Comparison of ENCODE assay signal across 18 cellular contexts in genomic region chr3:128457918-128458317, GRCh38. TPM values are rescaled to one million over a fixed set of nuclear protein-coding genes. Genes with fewer than 3 reads are reported as not detected.
DNase-seq lines count a peak whose midpoint lies in the region; ATAC-seq, FAIRE-seq and TF ChIP-seq lines count a peak whose summit lies in the region.
"Had no signal": no experiment of that assay in that cellular context is flagged by ENCODE, and none has a peak within 500 bp of the region (broad histone marks: within the 10 kb centered on the region; RNA-seq: fewer than 3 reads in every experiment).

No MANE protein-coding gene starts in this region.

- H3K4me3 Mint-ChIP-seq in neural crest cell = no peak overlapping the region
- H3K4me3 Mint-ChIP-seq in activated T-cell treated with anti-CD3 and anti-CD28 coated beads, Interleukin-2, amount 50 U/mL, for 72 hours = no peak overlapping the region
- H3K4me3 Mint-ChIP-seq: CD8-positive, alpha-beta memory T cell had no signal

- H3K4me1 ChIP-seq in kidney (ENCODE audit: control insufficient read depth in 1 of 2, insufficient read depth in 1 of 2, low read depth in 1 of 2, low read length in 2 of 2) (peaks cover 0 to 2% of the 10 kb centered on the region in 2 donors), uterus (no peaks in the 10 kb centered on the region)
- H3K4me1 ChIP-seq: Caco-2 had no signal

- H3K27ac ChIP-seq in kidney (ENCODE audit: low read depth in 2 of 2, low read length in 2 of 2) (no peak overlapping the region), uterus (no peak overlapping the region)
- H3K27ac ChIP-seq: 22Rv1 had no signal

- peak overlapping the region; percentile 75 for H3K27ac Mint-ChIP-seq in neural crest cell (ENCODE audit: unreplicated experiment)
- H3K27ac Mint-ChIP-seq in activated T-cell treated with anti-CD3 and anti-CD28 coated beads, Interleukin-2, amount 50 U/mL, for 72 hours = no peak overlapping the region
- H3K27ac Mint-ChIP-seq: CD8-positive, alpha-beta memory T cell had no signal

- no peaks in the 10 kb centered on the region for H3K36me3 ChIP-seq in kidney (ENCODE audit: control insufficient read depth in 1 of 2, insufficient read depth in 2 of 2, low read length in 2 of 2)
- no peaks in the 10 kb centered on the region for H3K36me3 ChIP-seq in uterus

- TF ChIP-seq POLR2A in uterus (IDR thresholded peaks at IDR 0.05) = no peak

- ATAC-seq in Right ventricle myocardium superior (ENCODE audit: poor library complexity) = no peak
- no peak for ATAC-seq in left cardiac atrium
- ATAC-seq in activated T-cell treated with anti-CD3 and anti-CD28 coated beads, Interleukin-2, amount 50 U/mL, for 72 hours (replicated peaks in 1 of 2) = no peak
- ATAC-seq: HCT116 had no signal

- intact Hi-C loops in Right ventricle myocardium superior (cut with DNase I) = no loop called here
- intact Hi-C loops in left cardiac atrium (cut with DNase I) = no loop called here
- intact Hi-C loops in kidney (cut with DNase I) = no loop called here
- intact Hi-C loops in uterus (cut with DNase I; ENCODE audit: low total_unique reads) = no loop called here

- peak; percentile 36 for DNase-seq in Right ventricle myocardium superior
- DNase-seq in left cardiac atrium = no peak
- DNase-seq in kidney = peak; percentile 52
- DNase-seq in neural crest cell (ENCODE audit: low read depth, low spot score) = no peak
- no peak for DNase-seq in DMS114 treated with DMSO at 0.1 percent for 48 hours (lab: John Stamatoyannopoulos, UW; ENCODE audit: unreplicated experiment)
- no peak for DNase-seq in activated T-cell treated with anti-CD3 and anti-CD28 coated beads, Interleukin-2, amount 50 U/mL, for 72 hours
- DNase-seq in uterus = no peak
- DNase-seq: Caco-2; CD8-positive, alpha-beta memory T cell; DMS53; GF-D8 had no signal

- H3K36me3 Mint-ChIP-seq in neural crest cell (ENCODE audit: low read depth) = no peaks in the 10 kb centered on the region
- no peaks in the 10 kb centered on the region for H3K36me3 Mint-ChIP-seq in activated T-cell treated with anti-CD3 and anti-CD28 coated beads, Interleukin-2, amount 50 U/mL, for 72 hours (ENCODE audit: insufficient read depth in 2 of 2)
- H3K36me3 Mint-ChIP-seq: CD8-positive, alpha-beta memory T cell had no signal

- H3K4me3 ChIP-seq in kidney (ENCODE audit: low read length in 2 of 2) (no peak overlapping the region), uterus (no peak overlapping the region)

- no peak for TF ChIP-seq CTCF in kidney (IDR thresholded peaks at IDR 0.05; ENCODE audit: borderline replicate concordance, extremely low read depth, insufficient read depth)
- TF ChIP-seq CTCF in neural crest cell (conservative IDR thresholded peaks at IDR 0.05) = no peak
- TF ChIP-seq CTCF in uterus (IDR thresholded peaks at IDR 0.05) = no peak

- H3K27me3 Mint-ChIP-seq in neural crest cell (ENCODE audit: low read depth) = peaks cover 30% of the 10 kb centered on the region
- H3K27me3 Mint-ChIP-seq in activated T-cell treated with anti-CD3 and anti-CD28 coated beads, Interleukin-2, amount 50 U/mL, for 72 hours (ENCODE audit: low read depth) = peaks cover 27% of the 10 kb centered on the region

- no peaks in the 10 kb centered on the region for H3K9me3 ChIP-seq in kidney (ENCODE audit: control insufficient read depth in 1 of 2, low read length in 2 of 2)
- H3K9me3 ChIP-seq in uterus = no peaks in the 10 kb centered on the region
- H3K9me3 ChIP-seq: Caco-2 had no signal

- no peak for FAIRE-seq in kidney (lab: Jason Lieb, UNC)
- FAIRE-seq: GM19239, HTR-8/SVneo had no signal

- H3K9me3 Mint-ChIP-seq in neural crest cell = no peaks in the 10 kb centered on the region
- H3K9me3 Mint-ChIP-seq in activated T-cell treated with anti-CD3 and anti-CD28 coated beads, Interleukin-2, amount 50 U/mL, for 72 hours = no peaks in the 10 kb centered on the region
- H3K9me3 Mint-ChIP-seq: CD8-positive, alpha-beta memory T cell had no signal

- H3K9ac ChIP-seq in kidney (ENCODE audit: low read length in 2 of 2) = no peak overlapping the region

- H3K4me1 Mint-ChIP-seq in neural crest cell = no peaks in the 10 kb centered on the region
- no peaks in the 10 kb centered on the region for H3K4me1 Mint-ChIP-seq in activated T-cell treated with anti-CD3 and anti-CD28 coated beads, Interleukin-2, amount 50 U/mL, for 72 hours (ENCODE audit: low read depth)

- H3K27me3 ChIP-seq in uterus = no peaks in the 10 kb centered on the region

RNA-seq across cellular contexts. Expression of gene DNAJB8, which starts 8.8 kb away (rescaled TPM):
- total RNA-seq in Right ventricle myocardium superior (not detected), left cardiac atrium (not detected), kidney (not detected), neural crest cell (not detected in 2 replicates), uterus (not detected)
- not detected for polyA plus RNA-seq in kidney (ENCODE audit: insufficient read depth, low read depth, low replicate concordance)
- not detected for total RNA-seq in activated T-cell treated with anti-CD3 and anti-CD28 coated beads, Interleukin-2, amount 50 U/mL, for 72 hours
- total RNA-seq: A673; Caco-2; CD8-positive, alpha-beta memory T cell; H4 had no signal
- polyA plus RNA-seq: BJ; CD8-positive, alpha-beta memory T cell had no signal

RNA-seq across cellular contexts. Expression of gene GATA2, which starts 35.1 kb away (rescaled TPM):
- total RNA-seq in Right ventricle myocardium superior (8.3 TPM), left cardiac atrium (10 to 100 TPM in 1 of 2 donors, 1 to 10 TPM in 1; 8.9 to 23.8 TPM), kidney (31.4 TPM), neural crest cell (0.30 and 0.52 TPM in 2 replicates), uterus (100 to 1,000 TPM in 1 of 4 donors, 10 to 100 TPM in 3; 30.9 to 171 (median 52.5) TPM)
- 22.9 TPM for polyA plus RNA-seq in kidney (ENCODE audit: insufficient read depth, low read depth, low replicate concordance)
- 1 to 10 TPM; 2.9 to 4.1 TPM for total RNA-seq in activated T-cell treated with anti-CD3 and anti-CD28 coated beads, Interleukin-2, amount 50 U/mL, for 72 hours
- total RNA-seq: CD8-positive, alpha-beta memory T cell had no signal
- polyA plus RNA-seq: CD8-positive, alpha-beta memory T cell had no signal

Comparison
In these comparisons a context has a peak if more than half of its experiments do, and no peak if none do; other contexts are left out.
1. DNase-seq: peak in Right ventricle myocardium superior (single experiment) and kidney (single experiment); none in left cardiac atrium (single experiment), neural crest cell (single experiment), DMS114 treated with DMSO at 0.1 percent for 48 hours (single experiment), activated T-cell treated with anti-CD3 and anti-CD28 coated beads, Interleukin-2, amount 50 U/mL, for 72 hours (0 of 2) and uterus (0 of 2).